ENCODE assay signal across 1 cellular context in the genomic region with DNA sequence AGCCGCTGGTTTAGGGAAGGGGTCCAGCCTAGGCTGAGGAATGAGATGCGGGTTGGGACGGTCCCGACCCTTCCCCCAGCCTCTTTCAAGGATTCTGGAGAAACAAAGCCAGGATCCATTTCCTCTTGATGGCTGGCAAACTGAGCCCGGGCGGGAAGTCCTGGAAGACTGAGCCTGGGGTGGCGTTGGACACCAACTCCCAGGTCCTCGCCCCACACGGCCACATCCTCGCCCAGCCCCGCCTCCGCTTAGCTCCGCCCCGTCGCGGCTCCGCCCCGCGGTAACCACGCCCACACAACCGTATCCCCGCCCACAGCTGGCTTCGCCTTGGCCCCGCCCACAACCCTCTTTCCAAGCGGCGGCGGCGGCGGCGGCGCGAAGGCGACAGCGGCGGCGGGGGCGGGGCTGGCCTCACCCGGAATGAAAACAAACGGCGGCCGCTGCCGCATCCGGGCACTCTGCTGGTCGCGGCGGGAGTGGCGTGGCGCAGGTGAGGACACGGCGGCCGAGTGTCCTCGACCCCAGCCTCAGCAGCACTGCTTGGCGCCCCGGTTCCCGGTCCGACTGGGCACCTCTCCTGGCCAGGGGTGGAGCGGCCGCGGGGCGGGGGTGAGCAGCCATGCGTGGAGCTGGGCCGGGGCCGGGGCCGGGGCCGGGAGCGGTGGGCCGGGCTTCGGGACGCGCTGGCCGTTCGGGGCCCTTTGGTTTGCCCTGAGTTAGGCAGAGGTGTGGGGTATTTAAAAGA.
TF ChIP-seq lines count a peak whose summit lies in the region.

A gene with protein sequence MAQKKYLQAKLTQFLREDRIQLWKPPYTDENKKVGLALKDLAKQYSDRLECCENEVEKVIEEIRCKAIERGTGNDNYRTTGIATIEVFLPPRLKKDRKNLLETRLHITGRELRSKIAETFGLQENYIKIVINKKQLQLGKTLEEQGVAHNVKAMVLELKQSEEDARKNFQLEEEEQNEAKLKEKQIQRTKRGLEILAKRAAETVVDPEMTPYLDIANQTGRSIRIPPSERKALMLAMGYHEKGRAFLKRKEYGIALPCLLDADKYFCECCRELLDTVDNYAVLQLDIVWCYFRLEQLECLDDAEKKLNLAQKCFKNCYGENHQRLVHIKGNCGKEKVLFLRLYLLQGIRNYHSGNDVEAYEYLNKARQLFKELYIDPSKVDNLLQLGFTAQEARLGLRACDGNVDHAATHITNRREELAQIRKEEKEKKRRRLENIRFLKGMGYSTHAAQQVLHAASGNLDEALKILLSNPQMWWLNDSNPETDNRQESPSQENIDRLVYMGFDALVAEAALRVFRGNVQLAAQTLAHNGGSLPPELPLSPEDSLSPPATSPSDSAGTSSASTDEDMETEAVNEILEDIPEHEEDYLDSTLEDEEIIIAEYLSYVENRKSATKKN (plus strand): TSS at position 456 of the 745 bp plus-strand sequence. CDS start 3,538 bp downstream, outside the sequence.

TF ChIP-seq in HepG2, 621 proteins besides CTCF, POLR2A, EP300 and RAD21 (continued from another document and continues in another):
- TF ChIP-seq ZNF512 (CRISPR knock-in tag; IDR thresholded peaks at IDR 0.05) (no peak), ZNF224 (CRISPR knock-in tag; IDR thresholded peaks at IDR 0.05) (no peak), ZNF747 (CRISPR knock-in tag; IDR thresholded peaks at IDR 0.05; ENCODE audit: borderline replicate concordance) (no peak), ZFAT (CRISPR knock-in tag; conservative IDR thresholded peaks at IDR 0.05) (no peak), IKZF5 (CRISPR knock-in tag; IDR thresholded peaks at IDR 0.05) (no peak), ZNF292 (CRISPR knock-in tag; IDR thresholded peaks at IDR 0.05; ENCODE audit: borderline replicate concordance, low read depth) (no peak), ZNF576 (CRISPR knock-in tag; IDR thresholded peaks at IDR 0.05) (no peak), MYC (CRISPR knock-in tag; IDR thresholded peaks at IDR 0.05; ENCODE audit: borderline replicate concordance) (peak; percentile 79), ZBTB39 (CRISPR knock-in tag; IDR thresholded peaks at IDR 0.05) (no peak), MEIS2 (CRISPR knock-in tag; IDR thresholded peaks at IDR 0.05) (0 out of 2 replicates have a peak, but pooled peaks have one; percentile 26), ZFP41 (CRISPR knock-in tag; IDR thresholded peaks at IDR 0.05; ENCODE audit: borderline replicate concordance) (no peak), TRIM22 (IDR thresholded peaks at IDR 0.05) (no peak), ZNF878 (CRISPR knock-in tag; IDR thresholded peaks at IDR 0.05) (peak; percentile 39; the same call in 1 of the 2 replicates), ATF4 (CRISPR knock-in tag; IDR thresholded peaks at IDR 0.05) (peak in 1 of 2 experiments; percentile 57; a peak in 1 of 4 replicates), NKX3-1 (CRISPR knock-in tag; IDR thresholded peaks at IDR 0.05) (no peak; the same call in 1 of the 2 replicates), XBP1 (CRISPR knock-in tag; IDR thresholded peaks at IDR 0.05) (no peak), ZNF513 (CRISPR knock-in tag; conservative IDR thresholded peaks at IDR 0.05) (no peak), CEBPB (IDR thresholded peaks at IDR 0.05; ENCODE audit: borderline replicate concordance, low read depth, low read length) (no peak), TBL1XR1 (IDR thresholded peaks at IDR 0.05; ENCODE audit: borderline replicate concordance, low read length, partially characterized antibody) (no peak), SRF (IDR thresholded peaks at IDR 0.05; ENCODE audit: low read depth, low read length) (no peak), ATM (IDR thresholded peaks at IDR 0.05; ENCODE audit: borderline replicate concordance) (no peak)
- TF ChIP-seq, protein P1, sequence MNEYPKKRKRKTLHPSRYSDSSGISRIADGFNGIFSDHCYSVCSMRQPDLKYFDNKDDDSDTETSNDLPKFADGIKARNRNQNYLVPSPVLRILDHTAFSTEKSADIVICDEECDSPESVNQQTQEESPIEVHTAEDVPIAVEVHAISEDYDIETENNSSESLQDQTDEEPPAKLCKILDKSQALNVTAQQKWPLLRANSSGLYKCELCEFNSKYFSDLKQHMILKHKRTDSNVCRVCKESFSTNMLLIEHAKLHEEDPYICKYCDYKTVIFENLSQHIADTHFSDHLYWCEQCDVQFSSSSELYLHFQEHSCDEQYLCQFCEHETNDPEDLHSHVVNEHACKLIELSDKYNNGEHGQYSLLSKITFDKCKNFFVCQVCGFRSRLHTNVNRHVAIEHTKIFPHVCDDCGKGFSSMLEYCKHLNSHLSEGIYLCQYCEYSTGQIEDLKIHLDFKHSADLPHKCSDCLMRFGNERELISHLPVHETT (CRISPR knock-in tag; conservative IDR thresholded peaks at IDR 0.05) = peak; percentile 98
- TF ChIP-seq, protein P2, sequence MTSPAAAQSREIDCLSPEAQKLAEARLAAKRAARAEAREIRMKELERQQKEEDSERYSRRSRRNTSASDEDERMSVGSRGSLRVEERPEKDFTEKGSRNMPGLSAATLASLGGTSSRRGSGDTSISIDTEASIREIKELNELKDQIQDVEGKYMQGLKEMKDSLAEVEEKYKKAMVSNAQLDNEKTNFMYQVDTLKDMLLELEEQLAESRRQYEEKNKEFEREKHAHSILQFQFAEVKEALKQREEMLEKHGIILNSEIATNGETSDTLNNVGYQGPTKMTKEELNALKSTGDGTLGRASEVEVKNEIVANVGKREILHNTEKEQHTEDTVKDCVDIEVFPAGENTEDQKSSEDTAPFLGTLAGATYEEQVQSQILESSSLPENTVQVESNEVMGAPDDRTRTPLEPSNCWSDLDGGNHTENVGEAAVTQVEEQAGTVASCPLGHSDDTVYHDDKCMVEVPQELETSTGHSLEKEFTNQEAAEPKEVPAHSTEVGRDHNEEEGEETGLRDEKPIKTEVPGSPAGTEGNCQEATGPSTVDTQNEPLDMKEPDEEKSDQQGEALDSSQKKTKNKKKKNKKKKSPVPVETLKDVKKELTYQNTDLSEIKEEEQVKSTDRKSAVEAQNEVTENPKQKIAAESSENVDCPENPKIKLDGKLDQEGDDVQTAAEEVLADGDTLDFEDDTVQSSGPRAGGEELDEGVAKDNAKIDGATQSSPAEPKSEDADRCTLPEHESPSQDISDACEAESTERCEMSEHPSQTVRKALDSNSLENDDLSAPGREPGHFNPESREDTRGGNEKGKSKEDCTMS (CRISPR knock-in tag; conservative IDR thresholded peaks at IDR 0.05) = no peak
- TF ChIP-seq, protein P3, sequence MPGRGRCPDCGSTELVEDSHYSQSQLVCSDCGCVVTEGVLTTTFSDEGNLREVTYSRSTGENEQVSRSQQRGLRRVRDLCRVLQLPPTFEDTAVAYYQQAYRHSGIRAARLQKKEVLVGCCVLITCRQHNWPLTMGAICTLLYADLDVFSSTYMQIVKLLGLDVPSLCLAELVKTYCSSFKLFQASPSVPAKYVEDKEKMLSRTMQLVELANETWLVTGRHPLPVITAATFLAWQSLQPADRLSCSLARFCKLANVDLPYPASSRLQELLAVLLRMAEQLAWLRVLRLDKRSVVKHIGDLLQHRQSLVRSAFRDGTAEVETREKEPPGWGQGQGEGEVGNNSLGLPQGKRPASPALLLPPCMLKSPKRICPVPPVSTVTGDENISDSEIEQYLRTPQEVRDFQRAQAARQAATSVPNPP (CRISPR knock-in tag; IDR thresholded peaks at IDR 0.05) = no peak; the same call in 1 of the 2 replicates
- TF ChIP-seq, protein P4, sequence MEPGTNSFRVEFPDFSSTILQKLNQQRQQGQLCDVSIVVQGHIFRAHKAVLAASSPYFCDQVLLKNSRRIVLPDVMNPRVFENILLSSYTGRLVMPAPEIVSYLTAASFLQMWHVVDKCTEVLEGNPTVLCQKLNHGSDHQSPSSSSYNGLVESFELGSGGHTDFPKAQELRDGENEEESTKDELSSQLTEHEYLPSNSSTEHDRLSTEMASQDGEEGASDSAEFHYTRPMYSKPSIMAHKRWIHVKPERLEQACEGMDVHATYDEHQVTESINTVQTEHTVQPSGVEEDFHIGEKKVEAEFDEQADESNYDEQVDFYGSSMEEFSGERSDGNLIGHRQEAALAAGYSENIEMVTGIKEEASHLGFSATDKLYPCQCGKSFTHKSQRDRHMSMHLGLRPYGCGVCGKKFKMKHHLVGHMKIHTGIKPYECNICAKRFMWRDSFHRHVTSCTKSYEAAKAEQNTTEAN (CRISPR knock-in tag; conservative IDR thresholded peaks at IDR 0.05) = no peak
- TF ChIP-seq, protein P5, sequence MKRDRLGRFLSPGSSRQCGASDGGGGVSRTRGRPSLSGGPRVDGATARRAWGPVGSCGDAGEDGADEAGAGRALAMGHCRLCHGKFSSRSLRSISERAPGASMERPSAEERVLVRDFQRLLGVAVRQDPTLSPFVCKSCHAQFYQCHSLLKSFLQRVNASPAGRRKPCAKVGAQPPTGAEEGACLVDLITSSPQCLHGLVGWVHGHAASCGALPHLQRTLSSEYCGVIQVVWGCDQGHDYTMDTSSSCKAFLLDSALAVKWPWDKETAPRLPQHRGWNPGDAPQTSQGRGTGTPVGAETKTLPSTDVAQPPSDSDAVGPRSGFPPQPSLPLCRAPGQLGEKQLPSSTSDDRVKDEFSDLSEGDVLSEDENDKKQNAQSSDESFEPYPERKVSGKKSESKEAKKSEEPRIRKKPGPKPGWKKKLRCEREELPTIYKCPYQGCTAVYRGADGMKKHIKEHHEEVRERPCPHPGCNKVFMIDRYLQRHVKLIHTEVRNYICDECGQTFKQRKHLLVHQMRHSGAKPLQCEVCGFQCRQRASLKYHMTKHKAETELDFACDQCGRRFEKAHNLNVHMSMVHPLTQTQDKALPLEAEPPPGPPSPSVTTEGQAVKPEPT (CRISPR knock-in tag; IDR thresholded peaks at IDR 0.05; ENCODE audit: low read depth) = no peak; the same call in 1 of the 2 replicates
- TF ChIP-seq, protein P6, sequence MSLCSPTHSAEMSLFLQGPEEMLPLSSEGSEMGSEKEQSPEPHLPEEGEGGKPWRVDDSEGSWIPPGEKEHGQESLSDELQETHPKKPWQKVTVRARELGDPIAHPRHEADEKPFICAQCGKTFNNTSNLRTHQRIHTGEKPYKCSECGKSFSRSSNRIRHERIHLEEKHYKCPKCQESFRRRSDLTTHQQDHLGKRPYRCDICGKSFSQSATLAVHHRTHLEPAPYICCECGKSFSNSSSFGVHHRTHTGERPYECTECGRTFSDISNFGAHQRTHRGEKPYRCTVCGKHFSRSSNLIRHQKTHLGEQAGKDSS (CRISPR knock-in tag; IDR thresholded peaks at IDR 0.05; ENCODE audit: borderline replicate concordance, low read depth) = 0 out of 2 replicates have a peak, but pooled peaks have one; percentile 53
